ENCODE assay signal across 19 cellular contexts in genomic region chr19:11025445-11025844, GRCh38.
A peak's percentile ranks its signal among the peaks of the same experiment; 100 is the strongest.
DNase-seq lines count a peak whose midpoint lies in the region; FAIRE-seq and TF ChIP-seq lines count a peak whose summit lies in the region.
"Had no signal": no experiment of that assay in that cellular context is flagged by ENCODE, and none has a peak within 500 bp of the region (broad histone marks: within the 10 kb centered on the region; RNA-seq: fewer than 3 reads in every experiment).

No MANE protein-coding gene starts in this region.

- H2BK5ac ChIP-seq in H9 (ENCODE audit: insufficient read length, low read length): no peak overlapping the region

- no peak overlapping the region for H3K14ac ChIP-seq in H9 (ENCODE audit: insufficient read depth, low read length)

- H2BK12ac ChIP-seq in H9 (ENCODE audit: insufficient read length, low read depth, low read length): no peak overlapping the region

- H3K79me2 ChIP-seq in H9 (ENCODE audit: insufficient read depth, low read length): no peaks in the 10 kb centered on the region

- H3K56ac ChIP-seq in H9 (ENCODE audit: insufficient read length, low read depth, low read length): no peak overlapping the region

- no peaks in the 10 kb centered on the region for H3K9me3 Mint-ChIP-seq in H9
- no peaks in the 10 kb centered on the region for H3K9me3 Mint-ChIP-seq in endothelial cell (ENCODE audit: unreplicated experiment)
- H3K9me3 Mint-ChIP-seq in nephron progenitor cell: no peaks in the 10 kb centered on the region
- H3K9me3 Mint-ChIP-seq in CD8-positive, alpha-beta memory T cell: no peaks in the 10 kb centered on the region
- H3K9me3 Mint-ChIP-seq: CD4-positive, CD25-positive, alpha-beta regulatory T cell had no signal

- WGBS in H9 (ENCODE audit: extremely low coverage, insufficient read length, low lambda C conversion rate): no CpG with 5 or more reads among the region's 18 CpGs

- no peak overlapping the region for H4K91ac ChIP-seq in H9 (ENCODE audit: insufficient read length, low read depth, low read length)

- no peak for DNase-seq in H9
- no peak for DNase-seq in endothelial cell (ENCODE audit: low spot score)
- DNase-seq in nephron progenitor cell: no peak
- peak; percentile 15 for DNase-seq in smooth muscle cell of the brain vasculature (ENCODE audit: low read depth, low spot score)
- no peak for DNase-seq in dorsolateral prefrontal cortex
- DNase-seq in HTR-8/SVneo (ENCODE audit: insufficient read length, low spot score): no peak
- DNase-seq in CD8-positive, alpha-beta memory T cell: no peak
- DNase-seq: CD4-positive, CD25-positive, alpha-beta regulatory T cell; Karpas-422; NCI-H1092; NCI-H1417 treated with DMSO at 0.1 percent for 48 hours; NCI-H187; NCI-H524; NCI-H748 treated with DMSO at 0.1 percent for 48 hours; PC-3 had no signal

- no peaks in the 10 kb centered on the region for H3K27me3 Mint-ChIP-seq in H9 (ENCODE audit: low read depth)
- H3K27me3 Mint-ChIP-seq in endothelial cell (ENCODE audit: unreplicated experiment): peaks cover 10% of the 10 kb centered on the region
- H3K27me3 Mint-ChIP-seq in nephron progenitor cell (ENCODE audit: low read depth, poor library complexity): no peaks in the 10 kb centered on the region
- H3K27me3 Mint-ChIP-seq in CD8-positive, alpha-beta memory T cell: peaks cover 0 to 1% of the 10 kb centered on the region in 2 donors
- H3K27me3 Mint-ChIP-seq: CD4-positive, CD25-positive, alpha-beta regulatory T cell had no signal

- CTCF ChIA-PET in CD8-positive, alpha-beta memory T cell (lab: Charles Lee): interaction anchor here (1.5 kb wide), 1 partner anchor 10 kb away, joined by 5 read pairs; no protein-coding TSS in a partner anchor

- no peaks in the 10 kb centered on the region for H3K27me3 ChIP-seq in H9 (ENCODE audit: insufficient read depth, low read length)
- no peaks in the 10 kb centered on the region for H3K27me3 ChIP-seq in dorsolateral prefrontal cortex
- no peaks in the 10 kb centered on the region for H3K27me3 ChIP-seq in CD8-positive, alpha-beta memory T cell (ENCODE audit: insufficient read depth, low read length, poor library complexity, severe bottlenecking)

- no peak overlapping the region for H3K27ac ChIP-seq in H9 (ENCODE audit: insufficient read length, low read depth, low read length)
- H3K27ac ChIP-seq in dorsolateral prefrontal cortex: peak overlapping the region in 1 of 59 donors; percentile 72
- H3K27ac ChIP-seq in CD8-positive, alpha-beta memory T cell (ENCODE audit: low read depth, low read length): no peak overlapping the region

- TF ChIP-seq CTCF in H9 (conservative IDR thresholded peaks at IDR 0.05) (no peak), endothelial cell (IDR thresholded peaks at IDR 0.05; ENCODE audit: unreplicated experiment) (no peak), nephron progenitor cell (IDR thresholded peaks at IDR 0.05) (no peak), dorsolateral prefrontal cortex (IDR thresholded peaks at IDR 0.05 in 54 of 56, conservative IDR thresholded peaks at IDR 0.05 in 2 of 56; ENCODE audit: low read depth in 1 of 56, partially characterized antibody in 56 of 56) (no peak)

- no peaks in the 10 kb centered on the region for H3K9me3 ChIP-seq in H9 (ENCODE audit: control insufficient read depth, low read depth, low read length)
- no peaks in the 10 kb centered on the region for H3K9me3 ChIP-seq in CD8-positive, alpha-beta memory T cell (ENCODE audit: low read length)

- H3K4me1 ChIP-seq in H9 (ENCODE audit: insufficient read depth, low read length): no peaks in the 10 kb centered on the region
- no peaks in the 10 kb centered on the region for H3K4me1 ChIP-seq in CD8-positive, alpha-beta memory T cell (ENCODE audit: insufficient read depth, low read length)

- peak overlapping the region in 2 of 3 experiments; percentile 55 to 67; a peak in 2 of 7 replicates for H3K27ac Mint-ChIP-seq in H9
- peak overlapping the region; percentile 30 for H3K27ac Mint-ChIP-seq in endothelial cell (ENCODE audit: unreplicated experiment)
- peak overlapping the region; percentile 68 for H3K27ac Mint-ChIP-seq in nephron progenitor cell
- H3K27ac Mint-ChIP-seq in CD8-positive, alpha-beta memory T cell: no peak overlapping the region

- peaks cover 35% of the 10 kb centered on the region for H3K36me3 ChIP-seq in CD8-positive, alpha-beta memory T cell (ENCODE audit: insufficient read depth, low read length)

- FAIRE-seq in HTR-8/SVneo (lab: Jason Lieb, UNC): no peak
- FAIRE-seq: D721Med, GM18507, H54, HepG2 had no signal

- H3K79me1 ChIP-seq in H9 (ENCODE audit: insufficient read depth, low read depth, low read length, poor library complexity, severe bottlenecking): no peaks in the 10 kb centered on the region

- no peak overlapping the region for H3K23ac ChIP-seq in H9 (ENCODE audit: insufficient read length, low read depth, low read length)

- H2BK120ac ChIP-seq in H9 (ENCODE audit: low read depth, low read length, poor library complexity, severe bottlenecking): no peak overlapping the region

- no peak overlapping the region for H2AK5ac ChIP-seq in H9 (ENCODE audit: insufficient read length, low read length)

- no peak overlapping the region for H4K8ac ChIP-seq in H9 (replicated peaks; ENCODE audit: insufficient read length, low read depth, low read length)

- no peak overlapping the region for H3K4me3 ChIP-seq in dorsolateral prefrontal cortex
- no peak overlapping the region for H3K4me3 ChIP-seq in CD8-positive, alpha-beta memory T cell (ENCODE audit: low read length)

- H4K5ac ChIP-seq in H9 (ENCODE audit: insufficient read length, low read depth, low read length): no peak overlapping the region

- H3K4ac ChIP-seq in H9 (ENCODE audit: low read depth, low read length): no peak overlapping the region

- H2BK20ac ChIP-seq in H9 (ENCODE audit: low read depth, low read length, poor library complexity, severe bottlenecking): no peak overlapping the region

- intact Hi-C loops in dorsolateral prefrontal cortex (cut with DNase I): no loop called here

- no peaks in the 10 kb centered on the region for H4K20me1 ChIP-seq in H9 (ENCODE audit: control insufficient read depth, insufficient read depth, insufficient read length)

- no peaks in the 10 kb centered on the region for H3K4me1 Mint-ChIP-seq in H9
- H3K4me1 Mint-ChIP-seq in endothelial cell (ENCODE audit: unreplicated experiment): no peaks in the 10 kb centered on the region
- H3K4me1 Mint-ChIP-seq in nephron progenitor cell: no peaks in the 10 kb centered on the region
- no peaks in the 10 kb centered on the region for H3K4me1 Mint-ChIP-seq in CD8-positive, alpha-beta memory T cell
- H3K4me1 Mint-ChIP-seq: CD4-positive, CD25-positive, alpha-beta regulatory T cell had no signal

- POLR2A ChIA-PET in CD8-positive, alpha-beta memory T cell (lab: Charles Lee): no interaction called here

- peaks cover 54 to 94% (median 91%) of the 10 kb centered on the region in 3 experiments for H3K36me3 Mint-ChIP-seq in H9 (ENCODE audit: insufficient read depth in 1 of 3, low read depth in 3 of 3)
- peaks cover 40% of the 10 kb centered on the region for H3K36me3 Mint-ChIP-seq in endothelial cell (ENCODE audit: low read depth, unreplicated experiment)
- peaks cover 59% of the 10 kb centered on the region for H3K36me3 Mint-ChIP-seq in nephron progenitor cell (ENCODE audit: low read depth)
- peaks cover 0 to 93% (median 7%) of the 10 kb centered on the region in 3 donors for H3K36me3 Mint-ChIP-seq in CD8-positive, alpha-beta memory T cell

- no peak overlapping the region for H2BK15ac ChIP-seq in H9 (ENCODE audit: low read depth, low read length)

- no peak overlapping the region for H3K18ac ChIP-seq in H9 (ENCODE audit: insufficient read length, low read depth, low read length)

- no peak overlapping the region for H3K4me2 ChIP-seq in H9 (ENCODE audit: insufficient read depth, insufficient read length, low read length)

- no peak overlapping the region for H3T11ph ChIP-seq in H9 (ENCODE audit: low read length)

- no peaks in the 10 kb centered on the region for H3K23me2 ChIP-seq in H9 (ENCODE audit: insufficient read length, low read depth, low read length, poor library complexity, severe bottlenecking)

- H3K9ac ChIP-seq in H9 (ENCODE audit: extremely low read depth, insufficient read length, low read length): no peak overlapping the region

- H3K4me3 Mint-ChIP-seq in H9 (no peak overlapping the region), endothelial cell (ENCODE audit: unreplicated experiment) (peak overlapping the region; percentile 25), nephron progenitor cell (no peak overlapping the region)
- no peak overlapping the region for H3K4me3 Mint-ChIP-seq in CD8-positive, alpha-beta memory T cell
- H3K4me3 Mint-ChIP-seq: CD4-positive, CD25-positive, alpha-beta regulatory T cell had no signal

- H2AFZ ChIP-seq in H9 (ENCODE audit: low read length): no peak overlapping the region

Comparison
In these comparisons a context has a peak if more than half of its experiments do, and no peak if none do; other contexts are left out.
1. H3K27ac Mint-ChIP-seq: peak in H9 (2 of 3), endothelial cell (single experiment) and nephron progenitor cell (single experiment); none in CD8-positive, alpha-beta memory T cell (0 of 8).